In the genomic region with DNA sequence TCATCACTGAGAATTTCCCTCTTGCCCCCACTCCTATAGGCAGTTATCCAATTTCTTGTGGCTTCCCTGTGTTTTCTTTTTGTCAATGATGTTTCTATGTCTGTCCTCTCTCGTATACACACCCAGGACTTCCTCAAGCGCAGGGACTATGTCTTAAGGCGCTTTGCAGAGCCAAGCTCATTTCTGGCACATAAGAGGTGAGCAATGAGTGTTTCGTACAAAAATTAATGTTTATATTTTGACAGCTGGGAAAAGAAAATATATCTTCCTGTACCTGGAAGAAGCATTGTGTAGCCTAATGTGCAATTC, we compare ENCODE assay signal across 8 cellular contexts. TPM values are rescaled to one million over a fixed set of nuclear protein-coding genes. Genes with fewer than 3 reads are reported as not detected.
A peak's percentile ranks its signal among the peaks of the same experiment; 100 is the strongest.
DNase-seq lines count a peak whose midpoint lies in the region; ATAC-seq and TF ChIP-seq lines count a peak whose summit lies in the region.

No MANE protein-coding gene starts in this region.

- peak overlapping the region; percentile 96; the same call in 1 of the 2 replicates for H3K27ac ChIP-seq in SJCRH30
- peak overlapping the region; percentile 100 for H3K27ac ChIP-seq in fibroblast of lung (ENCODE audit: insufficient read depth, low read length)
- peak overlapping the region; percentile 98 for H3K27ac ChIP-seq in psoas muscle

- TF ChIP-seq CTCF in fibroblast of lung (conservative IDR thresholded peaks at IDR 0.05 in 1 of 2, IDR thresholded peaks at IDR 0.05 in 1 of 2; ENCODE audit: low read depth in 1 of 2, low read length in 2 of 2) (no peak), psoas muscle (IDR thresholded peaks at IDR 0.05) (no peak)

- H3K36me3 ChIP-seq in SJCRH30 (peaks cover 13% of the 10 kb centered on the region), fibroblast of lung (ENCODE audit: control insufficient read depth, insufficient read depth, low read length) (peaks cover 4% of the 10 kb centered on the region), psoas muscle (ENCODE audit: insufficient read depth in 1 of 2, low read depth in 1 of 2) (peaks cover 10 to 39% of the 10 kb centered on the region in 2 donors)

- peak overlapping the region; percentile 93 for H3K4me2 ChIP-seq in fibroblast of lung (ENCODE audit: extremely low read depth, insufficient read depth, low read length)

- H4K20me1 ChIP-seq in fibroblast of lung (ENCODE audit: control insufficient read depth, extremely low read depth, insufficient read depth, low read length), result no peaks in the 10 kb centered on the region

- intact Hi-C loops in psoas muscle (cut with DNase I), result loop anchor here (2.0 to 5.0 kb wide), 2 partner anchors 47 to 52 kb away; a partner anchor contains a TSS

- no peaks in the 10 kb centered on the region for H3K27me3 ChIP-seq in SJCRH30
- no peaks in the 10 kb centered on the region for H3K27me3 ChIP-seq in fibroblast of lung (ENCODE audit: control insufficient read depth, insufficient read depth, low read length)
- H3K27me3 ChIP-seq in psoas muscle (ENCODE audit: insufficient read depth in 3 of 3, low read length in 2 of 3), result no peaks in the 10 kb centered on the region

- WGBS in psoas muscle, 3 donors, result 3 to 6% (median 3%) methylated on average over 4 of the region's 4 CpGs

- ATAC-seq in psoas muscle, result no peak

- H3K9me3 ChIP-seq in SJCRH30 (replicated peaks), result no peaks in the 10 kb centered on the region
- H3K9me3 ChIP-seq in fibroblast of lung (ENCODE audit: control insufficient read depth, insufficient read depth, low read depth, low read length), result no peaks in the 10 kb centered on the region
- no peaks in the 10 kb centered on the region for H3K9me3 ChIP-seq in psoas muscle

- no peak overlapping the region for H2AFZ ChIP-seq in fibroblast of lung (ENCODE audit: low read length)

- H3K9ac ChIP-seq in fibroblast of lung (ENCODE audit: insufficient read depth, low read length), result peak overlapping the region; percentile 97

- H3K4me1 ChIP-seq in SJCRH30 (no peaks in the 10 kb centered on the region), fibroblast of lung (ENCODE audit: control insufficient read depth, extremely low read depth, insufficient read depth, low read length) (no peaks in the 10 kb centered on the region), psoas muscle (peaks cover 40% of the 10 kb centered on the region)

- H3K4me3 ChIP-seq in SJCRH30 (peak overlapping the region; percentile 74), fibroblast of lung (replicated peaks in 1 of 4; ENCODE audit: control extremely low read depth in 1 of 4, insufficient read depth in 1 of 4, low read depth in 3 of 4, low read length in 4 of 4) (peak overlapping the region; percentile 89 to 99 (median 94)), psoas muscle (peak overlapping the region; percentile 89)

- H3K79me2 ChIP-seq in fibroblast of lung (ENCODE audit: control insufficient read depth, insufficient read depth, low read length), result peaks cover 90% of the 10 kb centered on the region

- DNase-seq in NCI-H82 (lab: John Stamatoyannopoulos, UW), result peak; percentile 33
- DNase-seq in NCI-H82 treated with DMSO at 0.1 percent for 48 hours (lab: John Stamatoyannopoulos, UW; ENCODE audit: unreplicated experiment), result no peak
- DNase-seq in SJCRH30, result peak in 1 of 2 experiments; percentile 8
- DNase-seq in fibroblast of lung (ENCODE audit: low read depth in 2 of 2), result peak; percentile 12 to 22
- no peak for DNase-seq in psoas muscle
- no peak for DNase-seq in UCSD-AML1 (lab: John Stamatoyannopoulos, UW; ENCODE audit: unreplicated experiment)
- DNase-seq in Ammon's horn (ENCODE audit: low spot score), result no peak
- no peak for DNase-seq in activated gamma-delta T cell (lab: John Stamatoyannopoulos, UW)

RNA-seq across cellular contexts. Expression of a gene that starts 1.0 kb away (rescaled TPM):
- 64.5 and 78.7 TPM in 2 replicates for total RNA-seq in SJCRH30 (2014; rRNA removed; shearing (Covaris generic))
- total RNA-seq in fibroblast of lung (53.4 and 61.8 TPM in 2 replicates), psoas muscle (10 to 100 TPM; 47.4 to 91.0 (median 73.9) TPM)
- polyA plus RNA-seq in fibroblast of lung (67.0 and 81.5 TPM in 2 replicates), psoas muscle (10 to 100 TPM; 46.3 to 56.0 (median 55.8) TPM)
- 56.0 and 63.3 TPM in 2 replicates for polyA plus RNA-seq in fibroblast of lung (2012)
- 15.6 and 63.3 TPM in 2 replicates for polyA minus RNA-seq in fibroblast of lung (ENCODE audit: low replicate concordance)

RNA-seq across cellular contexts. Expression of a gene that starts 1.5 kb away (rescaled TPM):
- total RNA-seq in SJCRH30 (2014; rRNA removed; shearing (Covaris generic)), result 49.8 and 54.9 TPM in 2 replicates
- total RNA-seq in fibroblast of lung (64.5 and 65.6 TPM in 2 replicates), psoas muscle (100 to 1,000 TPM in 3 of 4 donors, 10 to 100 TPM in 1; 67.4 to 138 (median 114) TPM)
- polyA plus RNA-seq in fibroblast of lung (72.3 and 83.2 TPM in 2 replicates), psoas muscle (100 to 1,000 TPM in 2 of 3 donors, 10 to 100 TPM in 1; 61.7 to 137 (median 125) TPM)
- polyA plus RNA-seq in fibroblast of lung (2012), result 59.4 and 60.5 TPM in 2 replicates
- polyA minus RNA-seq in fibroblast of lung (ENCODE audit: low replicate concordance), result 24.7 and 37.8 TPM in 2 replicates

RNA-seq across cellular contexts. Expression of a gene that starts 33.3 kb away (rescaled TPM):
- 16.8 and 23.2 TPM in 2 replicates for total RNA-seq in SJCRH30 (2014; rRNA removed; shearing (Covaris generic))
- total RNA-seq in fibroblast of lung (14.6 and 22.8 TPM in 2 replicates), psoas muscle (10 to 100 TPM in 1 of 4 donors, 1 to 10 TPM in 3; 6.7 to 14.9 (median 8.3) TPM)
- polyA plus RNA-seq in fibroblast of lung (22.8 and 29.2 TPM in 2 replicates), psoas muscle (10 to 100 TPM in 2 of 3 donors, 1 to 10 TPM in 1; 8.8 to 14.6 (median 12.5) TPM)
- 17.3 and 23.4 TPM in 2 replicates for polyA plus RNA-seq in fibroblast of lung (2012)
- polyA minus RNA-seq in fibroblast of lung (ENCODE audit: low replicate concordance), result 54.0 and 54.5 TPM in 2 replicates

RNA-seq across cellular contexts. Expression of a gene that starts 52.3 kb away (rescaled TPM):
- 52.7 and 64.8 TPM in 2 replicates for total RNA-seq in SJCRH30 (2014; rRNA removed; shearing (Covaris generic))
- total RNA-seq in fibroblast of lung (61.9 and 66.9 TPM in 2 replicates), psoas muscle (100 to 1,000 TPM; 147 to 224 (median 176) TPM)
- polyA plus RNA-seq in fibroblast of lung (216 and 276 TPM in 2 replicates), psoas muscle (100 to 1,000 TPM; 269 to 380 (median 341) TPM)
- 151 and 200 TPM in 2 replicates for polyA plus RNA-seq in fibroblast of lung (2012)
- polyA minus RNA-seq in fibroblast of lung (ENCODE audit: low replicate concordance), result 108 and 120 TPM in 2 replicates

RNA-seq across cellular contexts. Expression of a gene that starts 52.5 kb away (rescaled TPM):
- 34.9 and 35.1 TPM in 2 replicates for total RNA-seq in SJCRH30 (2014; rRNA removed; shearing (Covaris generic))
- total RNA-seq in fibroblast of lung, result 61.8 and 86.5 TPM in 2 replicates
- polyA plus RNA-seq in fibroblast of lung, result 37.8 and 62.2 TPM in 2 replicates
- 31.7 and 48.3 TPM in 2 replicates for polyA plus RNA-seq in fibroblast of lung (2012)
- 29.5 and 72.0 TPM in 2 replicates for polyA minus RNA-seq in fibroblast of lung (ENCODE audit: low replicate concordance)
- total RNA-seq in psoas muscle, result 10 to 100 TPM; 20.1 to 26.2 (median 24.8) TPM
- polyA plus RNA-seq in psoas muscle, result 10 to 100 TPM; 14.4 to 41.9 (median 41.0) TPM

Comparison
In these comparisons a context has a peak if more than half of its experiments do, and no peak if none do; other contexts are left out.
1. DNase-seq: peak in NCI-H82 (single experiment) and fibroblast of lung (2 of 2); none in NCI-H82 treated with DMSO at 0.1 percent for 48 hours (single experiment), psoas muscle (0 of 2), UCSD-AML1 (single experiment), Ammon's horn (single experiment) and activated gamma-delta T cell (single experiment).
2. Peak in every context shown above with its lines, with median percentiles within 50 percentile points of each other: H3K27ac ChIP-seq and H3K4me3 ChIP-seq.